In the genomic region with DNA sequence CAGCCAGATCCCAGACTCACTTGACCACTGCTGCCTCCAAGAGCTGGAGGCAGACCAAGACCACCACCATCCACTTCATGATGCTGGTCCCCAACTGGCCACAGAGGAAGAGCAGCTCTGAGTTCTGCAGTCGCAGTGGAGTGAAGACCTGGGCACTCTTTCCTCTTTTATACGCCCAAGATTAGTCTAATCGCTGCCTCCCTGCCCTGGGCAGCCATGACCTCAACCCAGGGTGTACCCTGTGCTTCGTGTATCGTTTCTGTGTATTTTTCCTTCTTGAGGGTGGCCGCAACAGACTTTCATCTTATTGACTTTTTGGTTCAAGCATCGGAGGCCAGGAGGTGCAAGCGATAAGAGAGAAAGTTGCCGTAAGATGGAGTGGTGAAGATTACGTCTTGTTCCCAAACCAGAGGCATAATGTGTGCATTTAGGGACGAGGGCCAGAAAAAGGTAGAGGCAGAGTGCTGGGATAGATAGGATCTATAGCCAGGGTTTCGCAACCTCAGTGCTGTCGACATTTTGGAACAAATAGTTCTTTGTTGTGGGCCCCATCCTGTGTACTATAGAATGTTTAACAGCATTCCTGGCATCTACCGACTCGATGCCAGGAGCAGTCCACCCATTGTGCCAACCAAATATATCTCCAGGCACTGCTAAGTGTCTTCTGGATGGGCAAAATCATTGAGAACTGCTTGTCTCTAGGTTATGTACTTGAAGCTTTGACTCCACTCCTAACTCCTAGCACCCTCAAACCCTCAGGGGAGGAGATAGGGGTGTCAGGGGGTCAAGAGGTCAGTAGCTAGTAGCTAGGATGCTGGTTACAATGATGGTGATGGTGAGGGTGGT, we compare ENCODE assay signal across 1 cellular context.
TF ChIP-seq lines count a peak whose summit lies in the region.

A gene (minus strand): TSS at position 142 of the 846 bp plus-strand sequence. CDS start 63 bp downstream, at position 79.

TF ChIP-seq in HepG2, 621 proteins besides CTCF, POLR2A, EP300 and RAD21 (continued from another document and continues in another):
- TF ChIP-seq, protein P1, sequence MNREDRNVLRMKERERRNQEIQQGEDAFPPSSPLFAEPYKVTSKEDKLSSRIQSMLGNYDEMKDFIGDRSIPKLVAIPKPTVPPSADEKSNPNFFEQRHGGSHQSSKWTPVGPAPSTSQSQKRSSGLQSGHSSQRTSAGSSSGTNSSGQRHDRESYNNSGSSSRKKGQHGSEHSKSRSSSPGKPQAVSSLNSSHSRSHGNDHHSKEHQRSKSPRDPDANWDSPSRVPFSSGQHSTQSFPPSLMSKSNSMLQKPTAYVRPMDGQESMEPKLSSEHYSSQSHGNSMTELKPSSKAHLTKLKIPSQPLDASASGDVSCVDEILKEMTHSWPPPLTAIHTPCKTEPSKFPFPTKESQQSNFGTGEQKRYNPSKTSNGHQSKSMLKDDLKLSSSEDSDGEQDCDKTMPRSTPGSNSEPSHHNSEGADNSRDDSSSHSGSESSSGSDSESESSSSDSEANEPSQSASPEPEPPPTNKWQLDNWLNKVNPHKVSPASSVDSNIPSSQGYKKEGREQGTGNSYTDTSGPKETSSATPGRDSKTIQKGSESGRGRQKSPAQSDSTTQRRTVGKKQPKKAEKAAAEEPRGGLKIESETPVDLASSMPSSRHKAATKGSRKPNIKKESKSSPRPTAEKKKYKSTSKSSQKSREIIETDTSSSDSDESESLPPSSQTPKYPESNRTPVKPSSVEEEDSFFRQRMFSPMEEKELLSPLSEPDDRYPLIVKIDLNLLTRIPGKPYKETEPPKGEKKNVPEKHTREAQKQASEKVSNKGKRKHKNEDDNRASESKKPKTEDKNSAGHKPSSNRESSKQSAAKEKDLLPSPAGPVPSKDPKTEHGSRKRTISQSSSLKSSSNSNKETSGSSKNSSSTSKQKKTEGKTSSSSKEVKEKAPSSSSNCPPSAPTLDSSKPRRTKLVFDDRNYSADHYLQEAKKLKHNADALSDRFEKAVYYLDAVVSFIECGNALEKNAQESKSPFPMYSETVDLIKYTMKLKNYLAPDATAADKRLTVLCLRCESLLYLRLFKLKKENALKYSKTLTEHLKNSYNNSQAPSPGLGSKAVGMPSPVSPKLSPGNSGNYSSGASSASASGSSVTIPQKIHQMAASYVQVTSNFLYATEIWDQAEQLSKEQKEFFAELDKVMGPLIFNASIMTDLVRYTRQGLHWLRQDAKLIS (CRISPR knock-in tag; IDR thresholded peaks at IDR 0.05) = peak; percentile 82
- TF ChIP-seq ZNF17 (CRISPR knock-in tag; IDR thresholded peaks at IDR 0.05) = no peak
- TF ChIP-seq, protein P2, sequence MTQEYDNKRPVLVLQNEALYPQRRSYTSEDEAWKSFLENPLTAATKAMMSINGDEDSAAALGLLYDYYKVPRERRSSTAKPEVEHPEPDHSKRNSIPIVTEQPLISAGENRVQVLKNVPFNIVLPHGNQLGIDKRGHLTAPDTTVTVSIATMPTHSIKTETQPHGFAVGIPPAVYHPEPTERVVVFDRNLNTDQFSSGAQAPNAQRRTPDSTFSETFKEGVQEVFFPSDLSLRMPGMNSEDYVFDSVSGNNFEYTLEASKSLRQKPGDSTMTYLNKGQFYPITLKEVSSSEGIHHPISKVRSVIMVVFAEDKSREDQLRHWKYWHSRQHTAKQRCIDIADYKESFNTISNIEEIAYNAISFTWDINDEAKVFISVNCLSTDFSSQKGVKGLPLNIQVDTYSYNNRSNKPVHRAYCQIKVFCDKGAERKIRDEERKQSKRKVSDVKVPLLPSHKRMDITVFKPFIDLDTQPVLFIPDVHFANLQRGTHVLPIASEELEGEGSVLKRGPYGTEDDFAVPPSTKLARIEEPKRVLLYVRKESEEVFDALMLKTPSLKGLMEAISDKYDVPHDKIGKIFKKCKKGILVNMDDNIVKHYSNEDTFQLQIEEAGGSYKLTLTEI (CRISPR knock-in tag; conservative IDR thresholded peaks at IDR 0.05) = no peak
- no peak for TF ChIP-seq ZNF616 (CRISPR knock-in tag; IDR thresholded peaks at IDR 0.05; ENCODE audit: low read depth)
- TF ChIP-seq ZNF773 (CRISPR knock-in tag; IDR thresholded peaks at IDR 0.05; ENCODE audit: borderline replicate concordance) = no peak
- TF ChIP-seq SRSF1 (optimal IDR thresholded peaks at IDR 0.05; ENCODE audit: low read depth, low read length) = peak; percentile 10
- peak; percentile 95 for TF ChIP-seq TBX2 (CRISPR knock-in tag; IDR thresholded peaks at IDR 0.05; ENCODE audit: borderline replicate concordance)
- TF ChIP-seq, protein P3, sequence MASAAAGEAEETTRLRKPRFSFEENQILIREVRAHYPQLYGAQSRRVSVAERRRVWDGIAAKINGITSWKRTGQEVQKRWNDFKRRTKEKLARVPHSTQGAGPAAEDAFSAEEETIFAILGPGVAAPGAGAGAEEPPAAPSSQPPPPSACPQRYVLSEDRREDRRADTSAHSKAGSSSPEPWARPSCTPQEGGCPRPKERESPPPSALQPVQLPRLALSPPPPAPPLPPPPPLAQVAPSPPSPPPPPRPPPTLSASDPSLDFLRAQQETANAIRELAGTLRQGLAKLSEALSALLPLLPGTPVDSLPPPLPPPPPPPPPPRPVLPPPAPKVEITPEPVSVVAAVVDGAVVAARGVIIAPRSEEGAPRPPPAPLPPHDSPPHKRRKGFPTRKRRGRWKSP (CRISPR knock-in tag; IDR thresholded peaks at IDR 0.05) = peak; percentile 90
- TF ChIP-seq GLI4 (CRISPR knock-in tag; IDR thresholded peaks at IDR 0.05; ENCODE audit: borderline replicate concordance) = no peak; the same call in 1 of the 2 replicates
- TF ChIP-seq EEA1 (CRISPR knock-in tag; IDR thresholded peaks at IDR 0.05; ENCODE audit: borderline replicate concordance) = peak; percentile 39; the same call in 1 of the 2 replicates
- TF ChIP-seq HES4 (CRISPR knock-in tag; IDR thresholded peaks at IDR 0.05; ENCODE audit: borderline replicate concordance) = no peak
- TF ChIP-seq, protein P4, sequence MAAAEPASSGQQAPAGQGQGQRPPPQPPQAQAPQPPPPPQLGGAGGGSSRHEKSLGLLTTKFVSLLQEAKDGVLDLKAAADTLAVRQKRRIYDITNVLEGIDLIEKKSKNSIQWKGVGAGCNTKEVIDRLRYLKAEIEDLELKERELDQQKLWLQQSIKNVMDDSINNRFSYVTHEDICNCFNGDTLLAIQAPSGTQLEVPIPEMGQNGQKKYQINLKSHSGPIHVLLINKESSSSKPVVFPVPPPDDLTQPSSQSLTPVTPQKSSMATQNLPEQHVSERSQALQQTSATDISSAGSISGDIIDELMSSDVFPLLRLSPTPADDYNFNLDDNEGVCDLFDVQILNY (CRISPR knock-in tag; conservative IDR thresholded peaks at IDR 0.05) = no peak
- peak; percentile 94 for TF ChIP-seq NR2F6 (IDR thresholded peaks at IDR 0.05)
- TF ChIP-seq NR2F6 (CRISPR knock-in tag; IDR thresholded peaks at IDR 0.05) = peak; percentile 88
- TF ChIP-seq NFE2L1 (CRISPR knock-in tag; IDR thresholded peaks at IDR 0.05; ENCODE audit: borderline replicate concordance) = no peak
- peak; percentile 61 for TF ChIP-seq ZNF777 (CRISPR knock-in tag; IDR thresholded peaks at IDR 0.05)
- peak; percentile 79; the same call in 1 of the 2 replicates for TF ChIP-seq ZC3H4 (CRISPR knock-in tag; IDR thresholded peaks at IDR 0.05; ENCODE audit: borderline replicate concordance)
- no peak for TF ChIP-seq SP140L (CRISPR knock-in tag; IDR thresholded peaks at IDR 0.05; ENCODE audit: borderline replicate concordance)
- TF ChIP-seq, protein P5, sequence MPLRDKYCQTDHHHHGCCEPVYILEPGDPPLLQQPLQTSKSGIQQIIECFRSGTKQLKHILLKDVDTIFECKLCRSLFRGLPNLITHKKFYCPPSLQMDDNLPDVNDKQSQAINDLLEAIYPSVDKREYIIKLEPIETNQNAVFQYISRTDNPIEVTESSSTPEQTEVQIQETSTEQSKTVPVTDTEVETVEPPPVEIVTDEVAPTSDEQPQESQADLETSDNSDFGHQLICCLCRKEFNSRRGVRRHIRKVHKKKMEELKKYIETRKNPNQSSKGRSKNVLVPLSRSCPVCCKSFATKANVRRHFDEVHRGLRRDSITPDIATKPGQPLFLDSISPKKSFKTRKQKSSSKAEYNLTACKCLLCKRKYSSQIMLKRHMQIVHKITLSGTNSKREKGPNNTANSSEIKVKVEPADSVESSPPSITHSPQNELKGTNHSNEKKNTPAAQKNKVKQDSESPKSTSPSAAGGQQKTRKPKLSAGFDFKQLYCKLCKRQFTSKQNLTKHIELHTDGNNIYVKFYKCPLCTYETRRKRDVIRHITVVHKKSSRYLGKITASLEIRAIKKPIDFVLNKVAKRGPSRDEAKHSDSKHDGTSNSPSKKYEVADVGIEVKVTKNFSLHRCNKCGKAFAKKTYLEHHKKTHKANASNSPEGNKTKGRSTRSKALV (CRISPR knock-in tag; IDR thresholded peaks at IDR 0.05) = no peak; the same call in 1 of the 2 replicates
- peak; percentile 90; the same call in 1 of the 2 replicates for TF ChIP-seq NAIF1 (CRISPR knock-in tag; IDR thresholded peaks at IDR 0.05; ENCODE audit: borderline replicate concordance)
- TF ChIP-seq ZNF556 (CRISPR knock-in tag; IDR thresholded peaks at IDR 0.05; ENCODE audit: borderline replicate concordance) = peak; percentile 95; the same call in 1 of the 2 replicates
- TF ChIP-seq ZNF337 (CRISPR knock-in tag; IDR thresholded peaks at IDR 0.05; ENCODE audit: borderline replicate concordance, low read depth) = peak; percentile 57; the same call in 1 of the 2 replicates
- TF ChIP-seq SUZ12 (IDR thresholded peaks at IDR 0.05; ENCODE audit: low read depth, low read length) = no peak
- no peak for TF ChIP-seq ZNF207 (IDR thresholded peaks at IDR 0.05; ENCODE audit: borderline replicate concordance)
- TF ChIP-seq, protein P6, sequence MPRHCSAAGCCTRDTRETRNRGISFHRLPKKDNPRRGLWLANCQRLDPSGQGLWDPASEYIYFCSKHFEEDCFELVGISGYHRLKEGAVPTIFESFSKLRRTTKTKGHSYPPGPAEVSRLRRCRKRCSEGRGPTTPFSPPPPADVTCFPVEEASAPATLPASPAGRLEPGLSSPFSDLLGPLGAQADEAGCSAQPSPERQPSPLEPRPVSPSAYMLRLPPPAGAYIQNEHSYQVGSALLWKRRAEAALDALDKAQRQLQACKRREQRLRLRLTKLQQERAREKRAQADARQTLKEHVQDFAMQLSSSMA (CRISPR knock-in tag; IDR thresholded peaks at IDR 0.05) = no peak
- TF ChIP-seq, protein P7, sequence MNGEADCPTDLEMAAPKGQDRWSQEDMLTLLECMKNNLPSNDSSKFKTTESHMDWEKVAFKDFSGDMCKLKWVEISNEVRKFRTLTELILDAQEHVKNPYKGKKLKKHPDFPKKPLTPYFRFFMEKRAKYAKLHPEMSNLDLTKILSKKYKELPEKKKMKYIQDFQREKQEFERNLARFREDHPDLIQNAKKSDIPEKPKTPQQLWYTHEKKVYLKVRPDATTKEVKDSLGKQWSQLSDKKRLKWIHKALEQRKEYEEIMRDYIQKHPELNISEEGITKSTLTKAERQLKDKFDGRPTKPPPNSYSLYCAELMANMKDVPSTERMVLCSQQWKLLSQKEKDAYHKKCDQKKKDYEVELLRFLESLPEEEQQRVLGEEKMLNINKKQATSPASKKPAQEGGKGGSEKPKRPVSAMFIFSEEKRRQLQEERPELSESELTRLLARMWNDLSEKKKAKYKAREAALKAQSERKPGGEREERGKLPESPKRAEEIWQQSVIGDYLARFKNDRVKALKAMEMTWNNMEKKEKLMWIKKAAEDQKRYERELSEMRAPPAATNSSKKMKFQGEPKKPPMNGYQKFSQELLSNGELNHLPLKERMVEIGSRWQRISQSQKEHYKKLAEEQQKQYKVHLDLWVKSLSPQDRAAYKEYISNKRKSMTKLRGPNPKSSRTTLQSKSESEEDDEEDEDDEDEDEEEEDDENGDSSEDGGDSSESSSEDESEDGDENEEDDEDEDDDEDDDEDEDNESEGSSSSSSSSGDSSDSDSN (CRISPR knock-in tag; IDR thresholded peaks at IDR 0.05) = 0 out of 2 replicates have a peak, but pooled peaks have one; percentile 45
- peak; percentile 40 for TF ChIP-seq HNRNPLL (IDR thresholded peaks at IDR 0.05; ENCODE audit: low read depth, low read length, poor library complexity, severe bottlenecking)
- TF ChIP-seq, protein P8, sequence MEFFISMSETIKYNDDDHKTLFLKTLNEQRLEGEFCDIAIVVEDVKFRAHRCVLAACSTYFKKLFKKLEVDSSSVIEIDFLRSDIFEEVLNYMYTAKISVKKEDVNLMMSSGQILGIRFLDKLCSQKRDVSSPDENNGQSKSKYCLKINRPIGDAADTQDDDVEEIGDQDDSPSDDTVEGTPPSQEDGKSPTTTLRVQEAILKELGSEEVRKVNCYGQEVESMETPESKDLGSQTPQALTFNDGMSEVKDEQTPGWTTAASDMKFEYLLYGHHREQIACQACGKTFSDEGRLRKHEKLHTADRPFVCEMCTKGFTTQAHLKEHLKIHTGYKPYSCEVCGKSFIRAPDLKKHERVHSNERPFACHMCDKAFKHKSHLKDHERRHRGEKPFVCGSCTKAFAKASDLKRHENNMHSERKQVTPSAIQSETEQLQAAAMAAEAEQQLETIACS (CRISPR knock-in tag; IDR thresholded peaks at IDR 0.05) = no peak
- no peak for TF ChIP-seq NBN (conservative IDR thresholded peaks at IDR 0.05)
- TF ChIP-seq ZNF350 (CRISPR knock-in tag; IDR thresholded peaks at IDR 0.05; ENCODE audit: borderline replicate concordance, low read depth) = peak; percentile 86
- TF ChIP-seq, protein P9, sequence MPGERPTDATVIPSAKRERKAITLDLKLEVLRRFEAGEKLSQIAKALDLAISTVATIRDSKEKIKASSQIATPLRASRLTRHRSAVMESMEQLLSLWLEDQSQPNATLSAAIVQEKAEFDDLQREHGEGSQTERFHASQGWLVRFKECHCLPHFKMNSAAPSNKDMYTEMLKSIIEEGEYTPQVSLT (CRISPR knock-in tag; IDR thresholded peaks at IDR 0.05; ENCODE audit: borderline replicate concordance, low read depth) = no peak
- no peak for TF ChIP-seq ZNF230 (CRISPR knock-in tag; IDR thresholded peaks at IDR 0.05)
- no peak for TF ChIP-seq PLRG1 (conservative IDR thresholded peaks at IDR 0.05)
- TF ChIP-seq ONECUT2 (CRISPR knock-in tag; IDR thresholded peaks at IDR 0.05) = peak; percentile 94
- TF ChIP-seq, protein P10, sequence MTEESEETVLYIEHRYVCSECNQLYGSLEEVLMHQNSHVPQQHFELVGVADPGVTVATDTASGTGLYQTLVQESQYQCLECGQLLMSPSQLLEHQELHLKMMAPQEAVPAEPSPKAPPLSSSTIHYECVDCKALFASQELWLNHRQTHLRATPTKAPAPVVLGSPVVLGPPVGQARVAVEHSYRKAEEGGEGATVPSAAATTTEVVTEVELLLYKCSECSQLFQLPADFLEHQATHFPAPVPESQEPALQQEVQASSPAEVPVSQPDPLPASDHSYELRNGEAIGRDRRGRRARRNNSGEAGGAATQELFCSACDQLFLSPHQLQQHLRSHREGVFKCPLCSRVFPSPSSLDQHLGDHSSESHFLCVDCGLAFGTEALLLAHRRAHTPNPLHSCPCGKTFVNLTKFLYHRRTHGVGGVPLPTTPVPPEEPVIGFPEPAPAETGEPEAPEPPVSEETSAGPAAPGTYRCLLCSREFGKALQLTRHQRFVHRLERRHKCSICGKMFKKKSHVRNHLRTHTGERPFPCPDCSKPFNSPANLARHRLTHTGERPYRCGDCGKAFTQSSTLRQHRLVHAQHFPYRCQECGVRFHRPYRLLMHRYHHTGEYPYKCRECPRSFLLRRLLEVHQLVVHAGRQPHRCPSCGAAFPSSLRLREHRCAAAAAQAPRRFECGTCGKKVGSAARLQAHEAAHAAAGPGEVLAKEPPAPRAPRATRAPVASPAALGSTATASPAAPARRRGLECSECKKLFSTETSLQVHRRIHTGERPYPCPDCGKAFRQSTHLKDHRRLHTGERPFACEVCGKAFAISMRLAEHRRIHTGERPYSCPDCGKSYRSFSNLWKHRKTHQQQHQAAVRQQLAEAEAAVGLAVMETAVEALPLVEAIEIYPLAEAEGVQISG (CRISPR knock-in tag; IDR thresholded peaks at IDR 0.05) = peak; percentile 84
- TF ChIP-seq RORA (CRISPR knock-in tag; IDR thresholded peaks at IDR 0.05) = no peak
